Comparison of ENCODE assay signal across 14 cellular contexts in genomic region chr17:60630352-60630751, GRCh38. TPM values are rescaled to one million over a fixed set of nuclear protein-coding genes. Genes with fewer than 3 reads are reported as not detected.
DNase-seq lines count a peak whose midpoint lies in the region; ATAC-seq and TF ChIP-seq lines count a peak whose summit lies in the region.
"Had no signal": no experiment of that assay in that cellular context is flagged by ENCODE, and none has a peak within 500 bp of the region (broad histone marks: within the 10 kb centered on the region; RNA-seq: fewer than 3 reads in every experiment).

No MANE protein-coding gene starts in this region.

- no peaks in the 10 kb centered on the region for H3K36me3 Mint-ChIP-seq in neural crest cell (ENCODE audit: low read depth)
- H3K36me3 Mint-ChIP-seq in Caco-2 (ENCODE audit: insufficient read depth, unreplicated experiment), result peaks cover 19% of the 10 kb centered on the region

- CTCF ChIA-PET in Caco-2 (lab: Charles Lee), result no interaction called here

- ATAC-seq in HG02798 (IDR thresholded peaks at IDR 0.05; ENCODE audit: poor library complexity, unreplicated experiment), result no peak
- ATAC-seq in GM19397 (IDR thresholded peaks at IDR 0.05; ENCODE audit: unreplicated experiment), result no peak
- ATAC-seq: effector memory CD8-positive, alpha-beta T cell had no signal

- DNase-seq in Ammon's horn (ENCODE audit: low spot score) (peak; percentile 60), NCI-H446 (lab: John Stamatoyannopoulos, UW) (peak; percentile 62 to 76), dermis microvascular lymphatic vessel endothelial cell (ENCODE audit: low read depth in 2 of 2) (peak; percentile 65 to 88), neural crest cell (ENCODE audit: low read depth, low spot score) (no peak), T1000 (lab: John Stamatoyannopoulos, UW) (no peak), Caco-2 (no peak)
- DNase-seq: effector memory CD8-positive, alpha-beta T cell; HCEC 1CT; NCI-H1417; stimulated activated CD4-positive, alpha-beta T cell treated with anti-CD3 and anti-CD28 coated beads, Interleukin-4, amount 100 ng/mL, for 24 hours; stimulated activated naive CD4-positive, alpha-beta T cell treated with Interleukin-2 at 50 U/mL for 16 hours had no signal

- intact Hi-C loops in Caco-2 (cut with micrococcal nuclease; ENCODE audit: unreplicated experiment), result no loop called here

- BruUV-seq in Caco-2 (replicated peaks; lab: Mats Ljungman, UMichigan), result no TSS peak

- no peaks in the 10 kb centered on the region for H3K4me1 ChIP-seq in Caco-2
- H3K4me1 ChIP-seq: parathyroid adenoma had no signal

- POLR2A ChIA-PET in Caco-2 (lab: Charles Lee), result no interaction called here

- no peak overlapping the region for H3K4me3 Mint-ChIP-seq in neural crest cell
- H3K4me3 Mint-ChIP-seq in Caco-2 (ENCODE audit: unreplicated experiment), result no peak overlapping the region
- H3K4me3 Mint-ChIP-seq: effector memory CD8-positive, alpha-beta T cell had no signal

- H3K27ac Mint-ChIP-seq in neural crest cell (ENCODE audit: unreplicated experiment), result peak overlapping the region; percentile 50
- no peak overlapping the region for H3K27ac Mint-ChIP-seq in Caco-2 (ENCODE audit: unreplicated experiment)

- no peaks in the 10 kb centered on the region for H3K9me3 ChIP-seq in Caco-2

- H3K27me3 ChIP-seq in Caco-2 (replicated peaks; ENCODE audit: control insufficient read depth, insufficient read depth, low read length), result no peaks in the 10 kb centered on the region

- H3K9me3 Mint-ChIP-seq in neural crest cell (no peaks in the 10 kb centered on the region), Caco-2 (ENCODE audit: unreplicated experiment) (no peaks in the 10 kb centered on the region)
- H3K9me3 Mint-ChIP-seq: effector memory CD8-positive, alpha-beta T cell had no signal

- H3K4me1 Mint-ChIP-seq in neural crest cell (no peaks in the 10 kb centered on the region), Caco-2 (ENCODE audit: low read depth, unreplicated experiment) (no peaks in the 10 kb centered on the region)

- H3K36me3 ChIP-seq in Caco-2 (ENCODE audit: control insufficient read depth, insufficient read depth, low read length), result no peaks in the 10 kb centered on the region; the same call in 1 of the 2 replicates

- no peak overlapping the region for H3K4me3 ChIP-seq in Caco-2 (ENCODE audit: low read depth, low read length)

- H3K27me3 Mint-ChIP-seq in neural crest cell (ENCODE audit: low read depth) (no peaks in the 10 kb centered on the region), Caco-2 (ENCODE audit: insufficient read depth, unreplicated experiment) (no peaks in the 10 kb centered on the region)
- H3K27me3 Mint-ChIP-seq: effector memory CD8-positive, alpha-beta T cell had no signal

- TF ChIP-seq CTCF in neural crest cell (conservative IDR thresholded peaks at IDR 0.05), result no peak
- TF ChIP-seq CTCF in Caco-2 (IDR thresholded peaks at IDR 0.05; ENCODE audit: insufficient read depth in 1 of 2, low read depth in 1 of 2, low read length in 1 of 2, severe bottlenecking in 1 of 2, unreplicated experiment in 1 of 2), result no peak

RNA-seq across cellular contexts. Expression of gene PPM1D, which starts 30.4 kb away (rescaled TPM):
- total RNA-seq in dermis microvascular lymphatic vessel endothelial cell (15.8 and 22.6 TPM in 2 replicates), neural crest cell (21.9 and 23.8 TPM in 2 replicates), Caco-2 (2022) (17.9 and 18.7 TPM in 2 replicates)

RNA-seq across cellular contexts. Expression of gene BCAS3, which starts 47.3 kb away (rescaled TPM):
- total RNA-seq in dermis microvascular lymphatic vessel endothelial cell, result 11.3 and 20.4 TPM in 2 replicates
- 30.0 and 30.5 TPM in 2 replicates for total RNA-seq in neural crest cell
- total RNA-seq in Caco-2 (2022), result 35.6 and 44.1 TPM in 2 replicates

Comparison
In these comparisons a context has a peak if more than half of its experiments do, and no peak if none do; other contexts are left out.
1. DNase-seq: peak in Ammon's horn (single experiment), NCI-H446 (2 of 2) and dermis microvascular lymphatic vessel endothelial cell (2 of 2); none in neural crest cell (single experiment), T1000 (single experiment) and Caco-2 (0 of 2).